21 cellular contexts compared by ENCODE assay signal in the genomic region with DNA sequence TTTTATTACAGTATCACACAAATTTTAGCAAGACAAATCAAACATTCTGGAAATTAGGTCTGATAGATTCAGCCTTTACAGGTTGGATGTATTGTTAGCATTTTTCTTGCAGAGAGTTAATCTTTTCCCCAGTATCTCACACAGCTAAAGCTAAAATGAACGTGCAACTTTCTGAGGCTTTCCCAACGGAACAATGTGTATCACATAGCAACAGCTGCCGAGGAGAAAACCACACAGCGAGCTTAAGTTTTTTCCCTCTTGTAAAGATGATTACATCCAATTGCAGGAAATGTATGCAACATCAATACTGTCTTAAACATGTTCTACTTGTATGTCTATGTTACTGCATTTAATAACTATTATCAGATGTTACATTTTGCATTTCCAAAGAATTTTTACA.
DNase-seq lines count a peak whose midpoint lies in the region; FAIRE-seq lines count a peak whose summit lies in the region.
"Had no signal": no experiment of that assay in that cellular context is flagged by ENCODE, and none has a peak within 500 bp of the region (broad histone marks: within the 10 kb centered on the region; RNA-seq: fewer than 3 reads in every experiment).

No MANE protein-coding gene starts in this region.

- H3K36me3 ChIP-seq in SJCRH30, result no peaks in the 10 kb centered on the region

- no peaks in the 10 kb centered on the region for H3K9me3 ChIP-seq in SJCRH30 (replicated peaks)
- H3K9me3 ChIP-seq: mucosa of descending colon had no signal

- no peak overlapping the region for H3K27ac ChIP-seq in SJCRH30
- H3K27ac ChIP-seq: hepatocyte had no signal

- peak; percentile 16 for DNase-seq in NCI-H2107 treated with DMSO at 0.1 percent for 48 hours (lab: John Stamatoyannopoulos, UW; ENCODE audit: unreplicated experiment)
- DNase-seq in NCI-H2107 (lab: John Stamatoyannopoulos, UW), result no peak
- DNase-seq in NCI-H1694 treated with DMSO at 0.1 percent for 48 hours (lab: John Stamatoyannopoulos, UW), result peak; percentile 29
- DNase-seq in SJCRH30, result peak; percentile 34 to 71
- peak; percentile 33 for DNase-seq in fibroblast of peridontal ligament (ENCODE audit: extremely low read depth)
- no peak for DNase-seq in RCC 7860 (ENCODE audit: low spot score)
- DNase-seq in activated T-cell treated with anti-CD3 and anti-CD28 coated beads, Interleukin-2, amount 50 U/mL, for 48 hours, result no peak
- no peak for DNase-seq in mesenteric fat pad (ENCODE audit: low spot score)
- DNase-seq: ACHN; activated CD8-positive, alpha-beta memory T cell treated with anti-CD3 and anti-CD28 coated beads, Interleukin-2, amount 50 U/mL, for 48 hours; activated effector memory CD4-positive, alpha-beta T cell treated with Interleukin-2 at 50 U/mL for 16 hours; activated naive CD8-positive, alpha-beta T cell treated with anti-CD3 and anti-CD28 coated beads, Interleukin-2, amount 50 U/mL, for 24 hours; C1 segment of cervical spinal cord; dermis blood vessel endothelial cell; GF-D8; H9; left ventricle myocardium superior; mucosa of descending colon; T-cell had no signal

- FAIRE-seq in RCC 7860 (lab: Jason Lieb, UNC), result no peak
- FAIRE-seq: K562 had no signal

- H3K4me1 ChIP-seq in SJCRH30, result peaks cover 30% of the 10 kb centered on the region

- no peaks in the 10 kb centered on the region for H3K27me3 ChIP-seq in SJCRH30
- H3K27me3 ChIP-seq: hepatocyte had no signal

- H3K4me3 ChIP-seq in SJCRH30, result no peak overlapping the region
- H3K4me3 ChIP-seq: hepatocyte, K562, mucosa of descending colon had no signal

Comparison
In these comparisons a context has a peak if more than half of its experiments do, and no peak if none do; other contexts are left out.
1. DNase-seq: peak in NCI-H2107 treated with DMSO at 0.1 percent for 48 hours (single experiment), NCI-H1694 treated with DMSO at 0.1 percent for 48 hours (single experiment), SJCRH30 (2 of 2) and fibroblast of peridontal ligament (single experiment); none in NCI-H2107 (single experiment), RCC 7860 (single experiment), activated T-cell treated with anti-CD3 and anti-CD28 coated beads, Interleukin-2, amount 50 U/mL, for 48 hours (0 of 2) and mesenteric fat pad (single experiment).